In genomic region chr7:117114272-117114671, GRCh38 we compare ENCODE assay signal across 16 cellular contexts.
"Had no signal": no experiment of that assay in that cellular context is flagged by ENCODE, and none has a peak within 500 bp of the region (broad histone marks: within the 10 kb centered on the region; RNA-seq: fewer than 3 reads in every experiment).

No MANE protein-coding gene starts in this region.

- DNase-seq: activated CD4-positive, alpha-beta T cell treated with anti-CD3 and anti-CD28 coated beads, Interleukin-2, amount 50 U/mL, for 4 hours; activated gamma-delta T cell; adrenal gland; effector memory CD8-positive, alpha-beta T cell; foreskin keratinocyte; hypothalamus; lower lobe of right lung; posterior cingulate gyrus; retina; stimulated activated CD4-positive, alpha-beta T cell treated with anti-CD3 and anti-CD28 coated beads, Interleukin-2, amount 100 ng/mL, for 24 hours; stimulated activated naive CD8-positive, alpha-beta T cell treated with anti-CD3 and anti-CD28 coated beads, Interleukin-15, Interleukin-2, amounts not matched to agents 100 U/mL and 50 U/mL, for 24 hours; T-helper 2 cell; tibial artery had no signal

- H3K4me3 Mint-ChIP-seq: effector memory CD8-positive, alpha-beta T cell; natural killer cell treated with Interleukin-12 subunit alpha and Interleukin-12 subunit beta and Interleukin-15 and Interleukin-18, amount 100 ng/mL, for 72 hours had no signal

- H3K36me3 ChIP-seq: adrenal gland, lower lobe of right lung, tibial artery, WERI-Rb-1 had no signal

- H3K9me3 Mint-ChIP-seq: effector memory CD8-positive, alpha-beta T cell; natural killer cell treated with Interleukin-12 subunit alpha and Interleukin-12 subunit beta and Interleukin-15 and Interleukin-18, amount 100 ng/mL, for 72 hours had no signal

- ATAC-seq: activated naive CD4-positive, alpha-beta T cell treated with anti-CD3 and anti-CD28 coated beads, Interleukin-2, amount 50 U/mL, for 72 hours; effector memory CD8-positive, alpha-beta T cell; foreskin keratinocyte; lower lobe of right lung; natural killer cell treated with Interleukin-12 subunit alpha and Interleukin-12 subunit beta and Interleukin-15 and Interleukin-18, amount 100 ng/mL, for 72 hours; stimulated activated naive CD8-positive, alpha-beta T cell treated with anti-CD3 and anti-CD28 coated beads, Interleukin-15, Interleukin-2, amounts not matched to agents 100 U/mL and 50 U/mL, for 24 hours had no signal

- H3K27me3 ChIP-seq: adrenal gland, foreskin keratinocyte, tibial artery had no signal

- H3K27ac Mint-ChIP-seq: activated naive CD4-positive, alpha-beta T cell treated with anti-CD3 and anti-CD28 coated beads, Interleukin-2, amount 50 U/mL, for 72 hours; effector memory CD8-positive, alpha-beta T cell; natural killer cell treated with Interleukin-12 subunit alpha and Interleukin-12 subunit beta and Interleukin-15 and Interleukin-18, amount 100 ng/mL, for 72 hours had no signal

- H3K36me3 Mint-ChIP-seq: natural killer cell treated with Interleukin-12 subunit alpha and Interleukin-12 subunit beta and Interleukin-15 and Interleukin-18, amount 100 ng/mL, for 72 hours had no signal

- H3K9me3 ChIP-seq: adrenal gland, lower lobe of right lung, tibial artery had no signal

- H3K4me3 ChIP-seq: adrenal gland, lower lobe of right lung, tibial artery had no signal

- H3K4me1 ChIP-seq: adrenal gland had no signal

- H3K27ac ChIP-seq: adrenal gland, foreskin keratinocyte, lower lobe of right lung, tibial artery, WERI-Rb-1 had no signal

- H3K27me3 Mint-ChIP-seq: effector memory CD8-positive, alpha-beta T cell; natural killer cell treated with Interleukin-12 subunit alpha and Interleukin-12 subunit beta and Interleukin-15 and Interleukin-18, amount 100 ng/mL, for 72 hours had no signal
